Comparison of ENCODE assay signal across 23 cellular contexts in genomic region chr17:63311416-63311937, GRCh38.
"Had no signal": no experiment of that assay in that cellular context is flagged by ENCODE, and none has a peak within 500 bp of the region (broad histone marks: within the 10 kb centered on the region; RNA-seq: fewer than 3 reads in every experiment).

No MANE protein-coding gene starts in this region.

- H3K4me1 ChIP-seq: esophagus muscularis mucosa, foreskin keratinocyte, psoas muscle, right lobe of liver, stomach, transverse colon had no signal

- H3K36me3 ChIP-seq: right lobe of liver, thoracic aorta, transverse colon had no signal

- H3K4me3 ChIP-seq: coronary artery, esophagus muscularis mucosa, heart left ventricle, lung, psoas muscle, right lobe of liver, stomach, thoracic aorta, transverse colon had no signal

- H3K9me3 ChIP-seq: esophagus muscularis mucosa, neutrophil, psoas muscle, right lobe of liver, stomach, thoracic aorta, transverse colon had no signal

- DNase-seq: effector memory CD4-positive, alpha-beta T cell; foreskin keratinocyte; heart left ventricle; hippocampal formation; left colon; left ventricle myocardium superior; mesenchymal stem cell; midbrain; naive B cell; psoas muscle; retina; right lobe of liver; stimulated activated CD4-positive, alpha-beta T cell treated with anti-CD3 and anti-CD28 coated beads, Interleukin-4, amount 100 ng/mL, for 24 hours; stimulated activated naive CD4-positive, alpha-beta T cell; stomach; substantia nigra; transverse colon had no signal

- H3K27ac ChIP-seq: coronary artery, epithelial cell of prostate, esophagus muscularis mucosa, foreskin keratinocyte, heart left ventricle, neutrophil, psoas muscle, right lobe of liver, stomach, thoracic aorta, transverse colon had no signal

- ATAC-seq: foreskin keratinocyte, heart left ventricle, left colon, left ventricle myocardium superior, psoas muscle, right lobe of liver had no signal

- H3K27me3 ChIP-seq: esophagus muscularis mucosa, foreskin keratinocyte, neutrophil, right lobe of liver, stomach, transverse colon had no signal
